Comparison of ENCODE assay signal across 8 cellular contexts in the genomic region with DNA sequence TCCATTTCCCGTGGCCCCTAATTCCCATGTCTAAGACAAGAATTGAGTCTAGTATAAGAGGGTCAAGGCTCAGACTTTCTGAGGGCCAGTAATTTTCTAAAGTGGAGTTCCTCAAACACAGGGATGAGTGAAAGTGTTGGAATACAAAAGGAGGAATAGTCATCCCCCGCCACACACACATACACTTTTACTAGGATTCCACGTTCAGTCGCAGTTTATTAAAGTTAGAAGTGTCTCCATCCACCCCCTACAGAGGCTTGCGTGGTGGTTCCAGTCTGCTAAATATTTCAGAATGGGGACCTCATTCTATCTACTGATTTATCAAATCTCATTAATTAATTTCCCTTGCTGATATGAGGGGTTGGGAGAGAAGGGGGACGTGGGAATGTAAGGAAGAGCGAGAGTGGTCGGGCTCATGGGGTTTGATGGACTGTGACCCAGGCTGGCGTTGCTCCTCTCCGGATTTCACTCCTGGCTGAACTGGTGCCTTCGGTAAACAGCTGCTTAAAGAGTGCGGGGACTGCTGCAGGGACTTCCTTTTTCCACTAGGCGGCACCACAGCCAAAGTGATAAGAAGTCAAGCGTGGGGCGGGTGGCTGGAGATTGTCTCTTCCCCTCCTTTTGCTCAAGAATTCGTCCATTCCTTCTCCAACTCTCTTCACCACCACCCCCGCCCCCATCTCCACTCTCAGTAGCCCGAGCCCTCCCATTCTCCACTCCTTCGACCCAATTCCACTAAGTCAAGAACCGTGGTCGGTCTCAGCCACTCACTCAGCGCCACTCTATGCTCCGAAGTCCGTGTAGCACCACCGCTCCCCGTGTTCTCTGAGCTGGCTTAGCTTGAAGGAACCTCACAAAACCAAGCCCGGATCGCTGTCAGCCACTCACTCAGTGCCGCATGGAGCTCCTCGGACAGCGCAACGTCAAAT. TPM values are rescaled to one million over a fixed set of nuclear protein-coding genes. Genes with fewer than 3 reads are reported as not detected.
DNase-seq lines count a peak whose midpoint lies in the region; ATAC-seq and TF ChIP-seq lines count a peak whose summit lies in the region.

No MANE protein-coding gene starts in this region.

- H2AFZ ChIP-seq in OCI-LY1 (ENCODE audit: low read length): peak overlapping the region; percentile 54; the same call in 1 of the 2 replicates

- peak; percentile 66 for ATAC-seq in GM18909 (IDR thresholded peaks at IDR 0.05; ENCODE audit: poor library complexity, unreplicated experiment)

- peaks cover 25% of the 10 kb centered on the region for H3K4me1 ChIP-seq in HUES48 (ENCODE audit: control insufficient read depth, insufficient read depth, low read length)
- peaks cover 34% of the 10 kb centered on the region for H3K4me1 ChIP-seq in OCI-LY1 (ENCODE audit: insufficient read depth, low read length, severe bottlenecking)

- no peaks in the 10 kb centered on the region for H4K20me1 ChIP-seq in OCI-LY1 (ENCODE audit: insufficient read depth, low read length)

- DNase-seq in AG04450 (ENCODE audit: low read depth, low spot score): peak; percentile 64
- peak; percentile 82 for DNase-seq in activated CD8-positive, alpha-beta memory T cell treated with anti-CD3 and anti-CD28 coated beads, Interleukin-2, amount 50 U/mL, for 4 hours
- peak; percentile 46 for DNase-seq in epithelial cell of proximal tubule (ENCODE audit: low read depth)
- peak; percentile 93 for DNase-seq in mucosa of gallbladder (ENCODE audit: low spot score)
- DNase-seq in stimulated activated CD8-positive, alpha-beta memory T cell treated with anti-CD3 and anti-CD28 coated beads, Interleukin-2, amount 100 ng/mL, for 1 hour (ENCODE audit: low read depth in 2 of 2): peak; percentile 62 to 65

- H3F3A ChIP-seq in OCI-LY1 (ENCODE audit: insufficient read depth, low read length): no peaks in the 10 kb centered on the region

- H3K9me3 ChIP-seq in AG04450 (ENCODE audit: control insufficient read depth, insufficient read depth, low read length) (no peaks in the 10 kb centered on the region), HUES48 (ENCODE audit: control insufficient read depth, insufficient read depth, low read length) (no peaks in the 10 kb centered on the region), OCI-LY1 (ENCODE audit: low read length) (no peaks in the 10 kb centered on the region)

- no peaks in the 10 kb centered on the region for H3K79me2 ChIP-seq in OCI-LY1 (ENCODE audit: insufficient read depth, low read length)

- CTCF ChIA-PET in AG04450 (lab: Charles Lee): interaction anchor here (0.6 to 6.8 kb wide), 32 partner anchors 9 to 470 kb away, joined by 3 to 236 read pairs (median 4); partner anchors contain the start of genes GABBR1 and PPP1R11

- H3K9ac ChIP-seq in HUES48 (ENCODE audit: low read depth, low read length) (no peak overlapping the region), OCI-LY1 (ENCODE audit: low read length) (peak overlapping the region; percentile 58; the same call in 1 of the 2 replicates)

- peak; percentile 92 for TF ChIP-seq CTCF in AG04450 (IDR thresholded peaks at IDR 0.05; ENCODE audit: low read depth, low read length)
- TF ChIP-seq CTCF in OCI-LY1 (IDR thresholded peaks at IDR 0.05; ENCODE audit: low read length): peak; percentile 91
- TF ChIP-seq CTCF in epithelial cell of proximal tubule (conservative IDR thresholded peaks at IDR 0.05; ENCODE audit: low read depth, low read length): peak; percentile 93

- peak overlapping the region; percentile 88 for H3K4me2 ChIP-seq in OCI-LY1 (ENCODE audit: low read length)

- H3K27ac ChIP-seq in AG04450 (ENCODE audit: low read depth, low read length): no peak overlapping the region
- no peak overlapping the region for H3K27ac ChIP-seq in HUES48 (ENCODE audit: low read depth, low read length)
- H3K27ac ChIP-seq in OCI-LY1 (ENCODE audit: low read depth, low read length, poor library complexity, severe bottlenecking): peak overlapping the region; percentile 4

- H3K27me3 ChIP-seq in AG04450 (ENCODE audit: control insufficient read depth, insufficient read depth, low read length): peaks cover 52% of the 10 kb centered on the region
- peaks cover 78% of the 10 kb centered on the region for H3K27me3 ChIP-seq in HUES48 (ENCODE audit: control insufficient read depth, insufficient read depth, low read length)
- no peaks in the 10 kb centered on the region; the same call in 1 of the 2 replicates for H3K27me3 ChIP-seq in OCI-LY1 (ENCODE audit: insufficient read depth, low read length)

- POLR2A ChIA-PET in AG04450 (lab: Yijun Ruan, JAX): interaction anchor here (0.6 to 1.3 kb wide), 3 partner anchors 22 to 42 kb away, joined by 3 to 6 read pairs (median 6); partner anchors contain the start of gene POLR1H

- H3K4me3 ChIP-seq in AG04450 (ENCODE audit: low read depth, low read length): peak overlapping the region; percentile 58
- H3K4me3 ChIP-seq in HUES48 (ENCODE audit: low read depth, low read length): peak overlapping the region; percentile 65
- peak overlapping the region; percentile 60 for H3K4me3 ChIP-seq in OCI-LY1 (ENCODE audit: low read depth, low read length, poor library complexity, severe bottlenecking)
- peak overlapping the region; percentile 52 for H3K4me3 ChIP-seq in epithelial cell of proximal tubule (ENCODE audit: low read depth, low read length)

- no peaks in the 10 kb centered on the region for H3K36me3 ChIP-seq in HUES48 (ENCODE audit: control insufficient read depth, insufficient read depth, low read length)
- H3K36me3 ChIP-seq in OCI-LY1 (ENCODE audit: insufficient read depth, low read length): no peaks in the 10 kb centered on the region

- no peaks in the 10 kb centered on the region for H3K9me2 ChIP-seq in OCI-LY1 (ENCODE audit: low read depth, low read length)

RNA-seq across cellular contexts. Expression of gene TRIM31, which starts 9.9 kb away (rescaled TPM):
- polyA plus RNA-seq in AG04450 (2011; rRNA removed): not detected in 2 replicates
- not detected in 2 replicates for polyA minus RNA-seq in AG04450 (2011; rRNA and poly(A)+ RNA removed)
- total RNA-seq in epithelial cell of proximal tubule (not detected in 2 replicates), mucosa of gallbladder (3.1 TPM)

RNA-seq across cellular contexts. Expression of gene RNF39, which starts 27.4 kb away (rescaled TPM):
- not detected in 2 replicates for polyA plus RNA-seq in AG04450 (2011; rRNA removed)
- polyA minus RNA-seq in AG04450 (2011; rRNA and poly(A)+ RNA removed): not detected in 2 replicates
- not detected in 2 replicates for total RNA-seq in epithelial cell of proximal tubule
- 2.5 TPM for total RNA-seq in mucosa of gallbladder

RNA-seq across cellular contexts. Expression of gene TRIM40, which starts 33.0 kb away (rescaled TPM):
- polyA plus RNA-seq in AG04450 (2011; rRNA removed): not detected in 2 replicates
- not detected in 2 replicates for polyA minus RNA-seq in AG04450 (2011; rRNA and poly(A)+ RNA removed)
- total RNA-seq in epithelial cell of proximal tubule (not detected in 2 replicates), mucosa of gallbladder (not detected)

RNA-seq across cellular contexts. Expression of gene PPP1R11, which starts 36.0 kb away (rescaled TPM):
- 49.8 and 53.5 TPM in 2 replicates for polyA plus RNA-seq in AG04450 (2011; rRNA removed)
- 21.7 and 22.3 TPM in 2 replicates for polyA minus RNA-seq in AG04450 (2011; rRNA and poly(A)+ RNA removed)
- 45.4 and 54.5 TPM in 2 replicates for total RNA-seq in epithelial cell of proximal tubule
- total RNA-seq in mucosa of gallbladder: 76.9 TPM

RNA-seq across cellular contexts. Expression of gene POLR1H, which starts 41.9 kb away (rescaled TPM):
- polyA plus RNA-seq in AG04450 (2011; rRNA removed): 25.0 and 25.1 TPM in 2 replicates
- polyA minus RNA-seq in AG04450 (2011; rRNA and poly(A)+ RNA removed): 8.2 and 10.7 TPM in 2 replicates
- 30.3 and 31.7 TPM in 2 replicates for total RNA-seq in epithelial cell of proximal tubule
- 19.5 TPM for total RNA-seq in mucosa of gallbladder
